Comparison of ENCODE assay signal across 9 cellular contexts in the genomic region with DNA sequence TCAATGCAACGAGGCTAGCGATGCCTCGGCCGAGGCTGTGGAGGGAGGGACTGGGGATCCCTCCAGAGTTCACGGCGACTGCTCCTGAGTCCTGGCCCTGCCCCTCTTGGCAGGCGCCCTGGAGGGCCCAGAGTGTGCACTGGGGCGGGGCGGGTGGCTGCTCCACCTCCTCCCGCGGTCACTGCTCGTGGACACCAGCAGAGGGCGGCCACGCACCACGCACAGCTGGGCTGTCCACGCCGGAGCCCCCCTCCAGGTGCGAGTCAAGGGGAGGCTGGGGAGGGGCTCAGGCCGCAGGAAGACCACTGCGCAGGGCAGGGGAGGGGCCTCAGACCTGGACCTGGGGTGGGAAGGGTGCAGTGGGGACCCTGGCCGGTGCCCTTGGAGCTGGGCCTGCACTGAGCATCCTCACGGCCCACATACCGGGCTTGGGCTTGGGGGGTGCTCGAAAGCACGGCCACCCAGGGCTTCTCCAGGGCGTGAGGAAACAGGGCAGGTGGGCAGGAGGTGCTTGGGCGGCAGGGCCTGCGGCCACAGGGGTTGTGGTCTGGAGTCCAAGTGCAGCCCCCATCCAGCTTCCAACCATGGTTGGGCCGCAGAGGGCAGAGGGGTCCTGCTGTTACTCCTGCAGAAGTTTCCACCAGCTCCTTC. TPM values are rescaled to one million over a fixed set of nuclear protein-coding genes. Genes with fewer than 3 reads are reported as not detected.
DNase-seq lines count a peak whose midpoint lies in the region; ATAC-seq lines count a peak whose summit lies in the region.
"Had no signal": no experiment of that assay in that cellular context is flagged by ENCODE, and none has a peak within 500 bp of the region (broad histone marks: within the 10 kb centered on the region; RNA-seq: fewer than 3 reads in every experiment).

No MANE protein-coding gene starts in this region.

- H3K9me3 Mint-ChIP-seq in activated CD8-positive, alpha-beta T cell treated with anti-CD3 and anti-CD28 coated beads, Interleukin-2, amount 10 ng/mL, durations not matched to agents 7 days and 5 days (ENCODE audit: insufficient read depth): no peaks in the 10 kb centered on the region

- DNase-seq in COLO668 (lab: John Stamatoyannopoulos, UW; ENCODE audit: unreplicated experiment) (peak; percentile 36), KG1 (lab: John Stamatoyannopoulos, UW) (peak; percentile 10), right cardiac atrium (peak; percentile 58 to 85 (median 84))
- DNase-seq in activated CD8-positive, alpha-beta T cell treated with anti-CD3 and anti-CD28 coated beads, Interleukin-2, amount 10 ng/mL, durations not matched to agents 7 days and 5 days: peak; percentile 54
- DNase-seq in stimulated activated CD4-positive, alpha-beta T cell treated with anti-CD3 and anti-CD28 coated beads, Interleukin-4, amount 100 ng/mL, for 48 hours (ENCODE audit: low read depth in 2 of 2): peak; percentile 23 to 39

- POLR2A ChIA-PET in activated CD8-positive, alpha-beta T cell treated with anti-CD3 and anti-CD28 coated beads, Interleukin-2, amount 10 ng/mL, durations not matched to agents 7 days and 5 days (lab: Charles Lee): no interaction called here

- no peaks in the 10 kb centered on the region for H3K4me1 Mint-ChIP-seq in activated CD8-positive, alpha-beta T cell treated with anti-CD3 and anti-CD28 coated beads, Interleukin-2, amount 10 ng/mL, durations not matched to agents 7 days and 5 days (ENCODE audit: low read depth)

- no peak overlapping the region for H3K4me3 Mint-ChIP-seq in activated CD8-positive, alpha-beta T cell treated with anti-CD3 and anti-CD28 coated beads, Interleukin-2, amount 10 ng/mL, durations not matched to agents 7 days and 5 days

- H3K4me1 ChIP-seq in right cardiac atrium (ENCODE audit: control insufficient read depth, insufficient read depth, low read length): no peaks in the 10 kb centered on the region

- no peaks in the 10 kb centered on the region for H3K36me3 Mint-ChIP-seq in activated CD8-positive, alpha-beta T cell treated with anti-CD3 and anti-CD28 coated beads, Interleukin-2, amount 10 ng/mL, durations not matched to agents 7 days and 5 days (ENCODE audit: low read depth)

- intact Hi-C loops in right cardiac atrium (cut with DNase I): loop anchor here in 3 of 4 donors (2.0 to 10.0 kb wide), 3 partner anchors 25 to 600 kb away; no protein-coding TSS in a partner anchor

- H3K9me3 ChIP-seq in right cardiac atrium (ENCODE audit: control insufficient read depth, low read length): no peaks in the 10 kb centered on the region

- no peaks in the 10 kb centered on the region for H3K27me3 Mint-ChIP-seq in activated CD8-positive, alpha-beta T cell treated with anti-CD3 and anti-CD28 coated beads, Interleukin-2, amount 10 ng/mL, durations not matched to agents 7 days and 5 days (ENCODE audit: low read depth)

- H3K4me3 ChIP-seq in right cardiac atrium (ENCODE audit: low read length): no peak overlapping the region
- H3K4me3 ChIP-seq: cardiac muscle cell had no signal

- peak; percentile 79 for ATAC-seq in activated CD8-positive, alpha-beta T cell treated with anti-CD3 and anti-CD28 coated beads, Interleukin-2, amount 10 ng/mL, durations not matched to agents 7 days and 5 days
- peak; percentile 77 to 78 for ATAC-seq in right cardiac atrium
- no peak for ATAC-seq in HG02870 (IDR thresholded peaks at IDR 0.05; ENCODE audit: unreplicated experiment)
- no peak for ATAC-seq in GM18861 (IDR thresholded peaks at IDR 0.05; ENCODE audit: unreplicated experiment)
- ATAC-seq in GM18873 (IDR thresholded peaks at IDR 0.05; ENCODE audit: low FRiP score, unreplicated experiment): no peak

- WGBS in right cardiac atrium: 26% methylated on average over 29 of the region's 29 CpGs

- no peaks in the 10 kb centered on the region for H3K27me3 ChIP-seq in right cardiac atrium (ENCODE audit: control insufficient read depth, insufficient read depth)
- H3K27me3 ChIP-seq: cardiac muscle cell had no signal

- CTCF ChIA-PET in activated CD8-positive, alpha-beta T cell treated with anti-CD3 and anti-CD28 coated beads, Interleukin-2, amount 10 ng/mL, durations not matched to agents 7 days and 5 days (lab: Charles Lee): interaction anchor here (1.0 to 1.2 kb wide), 3 partner anchors 18 to 100 kb away, joined by 3 to 6 read pairs (median 3); no protein-coding TSS in a partner anchor

- no peak overlapping the region for H3K27ac ChIP-seq in right cardiac atrium (ENCODE audit: low read length)
- H3K27ac ChIP-seq: cardiac muscle cell had no signal

- H3K27ac Mint-ChIP-seq in activated CD8-positive, alpha-beta T cell treated with anti-CD3 and anti-CD28 coated beads, Interleukin-2, amount 10 ng/mL, durations not matched to agents 7 days and 5 days: no peak overlapping the region

RNA-seq across cellular contexts. Expression of gene TTC34, which starts 20.6 kb away (rescaled TPM):
- total RNA-seq in activated CD8-positive, alpha-beta T cell treated with anti-CD3 and anti-CD28 coated beads, Interleukin-2, amount 10 ng/mL, durations not matched to agents 7 days and 5 days: under 1 TPM; 0.82 to 0.86 TPM
- 1 to 10 TPM in 2 of 4 donors, under 1 TPM in 2; 0.53 to 1.5 (median 0.94) TPM for total RNA-seq in right cardiac atrium
- 0.27 TPM for polyA plus RNA-seq in right cardiac atrium
- total RNA-seq: cardiac muscle cell had no signal
- polyA plus RNA-seq: cardiac muscle cell had no signal

Comparison
In these comparisons a context has a peak if more than half of its experiments do, and no peak if none do; other contexts are left out.
1. DNase-seq: peak in every context shown above with its lines; median percentile 84 in right cardiac atrium; 54 in activated CD8-positive, alpha-beta T cell treated with anti-CD3 and anti-CD28 coated beads, Interleukin-2, amount 10 ng/mL, durations not matched to agents 7 days and 5 days; 36 in COLO668; 31 in stimulated activated CD4-positive, alpha-beta T cell treated with anti-CD3 and anti-CD28 coated beads, Interleukin-4, amount 100 ng/mL, for 48 hours; 10 in KG1.
2. ATAC-seq: peak in activated CD8-positive, alpha-beta T cell treated with anti-CD3 and anti-CD28 coated beads, Interleukin-2, amount 10 ng/mL, durations not matched to agents 7 days and 5 days (single experiment) and right cardiac atrium (2 of 2); none in HG02870 (single experiment), GM18861 (single experiment) and GM18873 (single experiment).